Comparison of ENCODE assay signal across 9 cellular contexts in the genomic region with DNA sequence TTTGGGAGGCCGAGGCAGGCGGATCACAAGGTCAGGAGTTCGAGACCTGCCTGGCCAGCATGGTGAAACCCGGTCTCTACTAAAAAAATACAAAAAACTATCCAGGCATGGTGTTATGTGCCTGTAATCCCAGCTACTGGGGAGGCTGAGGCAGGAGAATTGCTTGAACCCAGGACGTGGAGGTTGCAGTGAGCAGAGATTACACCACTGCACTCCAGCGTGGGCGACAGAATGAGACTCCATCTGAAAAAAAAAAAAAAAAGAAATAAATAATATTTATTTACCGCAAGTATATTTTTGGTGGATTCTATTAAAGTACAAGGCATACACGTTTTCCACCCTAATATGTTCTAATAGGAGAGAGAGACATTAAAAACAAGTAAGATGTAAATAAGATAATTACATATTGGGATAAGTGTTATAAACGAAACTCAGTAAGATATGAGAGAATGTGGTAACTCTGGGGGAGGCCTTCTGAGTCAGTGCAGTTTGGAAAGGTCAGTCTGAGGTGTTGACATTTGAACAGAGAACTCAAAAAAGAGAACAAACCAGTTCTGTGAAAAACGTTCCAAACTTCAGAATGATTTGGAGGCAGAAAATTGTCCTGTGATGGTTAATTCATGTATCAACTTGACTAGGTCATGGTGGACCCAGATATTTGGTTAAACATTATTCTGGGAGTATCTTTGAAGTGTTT. TPM values are rescaled to one million over a fixed set of nuclear protein-coding genes. Genes with fewer than 3 reads are reported as not detected.
A peak's percentile ranks its signal among the peaks of the same experiment; 100 is the strongest.
DNase-seq lines count a peak whose midpoint lies in the region; ATAC-seq, FAIRE-seq and TF ChIP-seq lines count a peak whose summit lies in the region.
"Had no signal": no experiment of that assay in that cellular context is flagged by ENCODE, and none has a peak within 500 bp of the region (broad histone marks: within the 10 kb centered on the region; RNA-seq: fewer than 3 reads in every experiment).

No MANE protein-coding gene starts in this region.

- no peaks in the 10 kb centered on the region for H4K20me1 ChIP-seq in keratinocyte (ENCODE audit: control insufficient read depth, extremely low read depth, insufficient read depth, low read length)

- H3K9ac ChIP-seq in keratinocyte (ENCODE audit: control insufficient read depth, extremely low read depth, insufficient read depth, low read length) (no peak overlapping the region), colonic mucosa (ENCODE audit: low read depth in 2 of 2, low read length in 2 of 2) (no peak overlapping the region)

- DNase-seq in OCI-M1 (lab: John Stamatoyannopoulos, UW) (peak; percentile 15), keratinocyte (ENCODE audit: low read depth, low spot score) (no peak), inferior parietal cortex (ENCODE audit: extremely low spot score) (no peak), middle frontal gyrus (ENCODE audit: extremely low spot score, low spot score) (no peak), colonic mucosa (no peak), frontal cortex (ENCODE audit: low spot score in 2 of 2) (no peak)
- DNase-seq: NCI-H1417 had no signal

- H2AFZ ChIP-seq in keratinocyte (ENCODE audit: control insufficient read depth, low read length) = no peak overlapping the region

- dilution Hi-C loops in keratinocyte (cut with MboI; ENCODE audit: extremely low pct_ligation_motif_present, low sequenced_read_pairs) = no loop called here

- peak overlapping the region; percentile 1 for H3K4me2 ChIP-seq in keratinocyte (ENCODE audit: control insufficient read depth, extremely low read depth, insufficient read depth, low read depth, low read length)

- no peaks in the 10 kb centered on the region for H3K9me3 ChIP-seq in keratinocyte (ENCODE audit: control insufficient read depth, low read depth, low read length)
- H3K9me3 ChIP-seq in colonic mucosa = no peaks in the 10 kb centered on the region

- no peaks in the 10 kb centered on the region for H3K79me2 ChIP-seq in keratinocyte (ENCODE audit: control insufficient read depth, insufficient read depth, low read length)

- H3K27me3 ChIP-seq in keratinocyte (ENCODE audit: control insufficient read depth, extremely low read depth, insufficient read depth, low read length) (no peaks in the 10 kb centered on the region), colonic mucosa (no peaks in the 10 kb centered on the region)

- H3K4me3 ChIP-seq in keratinocyte (ENCODE audit: control insufficient read depth in 2 of 3, extremely low read depth in 1 of 3, insufficient read depth in 2 of 3, low read depth in 1 of 3, low read length in 3 of 3) (no peak overlapping the region), colonic mucosa (no peak overlapping the region)

- H3K36me3 ChIP-seq in keratinocyte (ENCODE audit: control insufficient read depth in 2 of 2, extremely low read depth in 1 of 2, insufficient read depth in 2 of 2, low read length in 2 of 2) = no peaks in the 10 kb centered on the region
- H3K36me3 ChIP-seq in colonic mucosa = no peaks in the 10 kb centered on the region

- H3K4me1 ChIP-seq in keratinocyte (ENCODE audit: control insufficient read depth, extremely low read depth, insufficient read depth, low read length) = peaks cover 7% of the 10 kb centered on the region
- H3K4me1 ChIP-seq in colonic mucosa = no peaks in the 10 kb centered on the region

- H3K27ac ChIP-seq in keratinocyte (ENCODE audit: control insufficient read depth, insufficient read depth, low read length) = no peak overlapping the region
- no peak overlapping the region for H3K27ac ChIP-seq in colonic mucosa

- intact Hi-C loops in colonic mucosa (cut with DNase I) = no loop called here

- peak; percentile 30 for ATAC-seq in GM18498 (IDR thresholded peaks at IDR 0.05; ENCODE audit: unreplicated experiment)
- ATAC-seq in GM21619 (IDR thresholded peaks at IDR 0.05; ENCODE audit: unreplicated experiment) = peak; percentile 31

- FAIRE-seq in keratinocyte (lab: Jason Lieb, UNC) (peak; percentile 34), frontal cortex (lab: Jason Lieb, UNC) (no peak)

- H3K9me1 ChIP-seq in keratinocyte (ENCODE audit: control insufficient read depth, extremely low read depth, insufficient read depth, low read length) = no peaks in the 10 kb centered on the region

- TF ChIP-seq CTCF in keratinocyte (optimal IDR thresholded peaks at IDR 0.05 in 1 of 3, IDR thresholded peaks at IDR 0.05 in 1 of 3, conservative IDR thresholded peaks at IDR 0.05 in 1 of 3; ENCODE audit: extremely low read depth in 1 of 3, insufficient read depth in 2 of 3, low read length in 3 of 3) = no peak
- no peak for TF ChIP-seq CTCF in colonic mucosa (IDR thresholded peaks at IDR 0.05)

RNA-seq across cellular contexts. Expression of gene POLI, which starts 8.8 kb away (rescaled TPM):
- 12.1 to 25.6 TPM (median 20.5 TPM) in 3 replicates for polyA plus RNA-seq in keratinocyte
- 14.2 TPM for polyA plus RNA-seq in keratinocyte (2011; ENCODE audit: low read depth)
- 6.9 and 15.3 TPM in 2 replicates for polyA plus RNA-seq in keratinocyte (2011; cell fraction: cytosol; rRNA removed)
- 56.9 and 68.7 TPM in 2 replicates for polyA plus RNA-seq in keratinocyte (2011; cell fraction: nucleus; rRNA removed)
- polyA plus RNA-seq in keratinocyte (2012; ENCODE audit: low replicate concordance) = 9.8 and 11.5 TPM in 2 replicates
- polyA minus RNA-seq in keratinocyte = 2.4 to 23.5 TPM (median 8.0 TPM) in 3 replicates
- 10.0 TPM for polyA minus RNA-seq in keratinocyte (2011; cell fraction: cytosol; rRNA and poly(A)+ RNA removed)
- 15.1 and 31.9 TPM in 2 replicates for polyA minus RNA-seq in keratinocyte (2011; cell fraction: nucleus; rRNA and poly(A)+ RNA removed)
- total RNA-seq in colonic mucosa (10 to 100 TPM; 10.9 to 14.1 TPM), frontal cortex (99.9 TPM)

RNA-seq across cellular contexts. Expression of gene MBD2, which starts 36.1 kb away (rescaled TPM):
- 45.4 to 212 TPM (median 80.1 TPM) in 3 replicates for polyA plus RNA-seq in keratinocyte
- 220 TPM for polyA plus RNA-seq in keratinocyte (2011; ENCODE audit: low read depth)
- polyA plus RNA-seq in keratinocyte (2011; cell fraction: cytosol; rRNA removed) = 46.4 and 76.9 TPM in 2 replicates
- polyA plus RNA-seq in keratinocyte (2011; cell fraction: nucleus; rRNA removed) = 42.6 and 55.9 TPM in 2 replicates
- 37.7 and 50.0 TPM in 2 replicates for polyA plus RNA-seq in keratinocyte (2012; ENCODE audit: low replicate concordance)
- 18.3 to 65.2 TPM (median 48.8 TPM) in 3 replicates for polyA minus RNA-seq in keratinocyte
- 155 TPM for polyA minus RNA-seq in keratinocyte (2011; cell fraction: cytosol; rRNA and poly(A)+ RNA removed)
- 16.7 and 22.9 TPM in 2 replicates for polyA minus RNA-seq in keratinocyte (2011; cell fraction: nucleus; rRNA and poly(A)+ RNA removed)
- total RNA-seq in colonic mucosa (100 to 1,000 TPM; 110 to 138 TPM), frontal cortex (18.3 TPM)
